In the genomic region with DNA sequence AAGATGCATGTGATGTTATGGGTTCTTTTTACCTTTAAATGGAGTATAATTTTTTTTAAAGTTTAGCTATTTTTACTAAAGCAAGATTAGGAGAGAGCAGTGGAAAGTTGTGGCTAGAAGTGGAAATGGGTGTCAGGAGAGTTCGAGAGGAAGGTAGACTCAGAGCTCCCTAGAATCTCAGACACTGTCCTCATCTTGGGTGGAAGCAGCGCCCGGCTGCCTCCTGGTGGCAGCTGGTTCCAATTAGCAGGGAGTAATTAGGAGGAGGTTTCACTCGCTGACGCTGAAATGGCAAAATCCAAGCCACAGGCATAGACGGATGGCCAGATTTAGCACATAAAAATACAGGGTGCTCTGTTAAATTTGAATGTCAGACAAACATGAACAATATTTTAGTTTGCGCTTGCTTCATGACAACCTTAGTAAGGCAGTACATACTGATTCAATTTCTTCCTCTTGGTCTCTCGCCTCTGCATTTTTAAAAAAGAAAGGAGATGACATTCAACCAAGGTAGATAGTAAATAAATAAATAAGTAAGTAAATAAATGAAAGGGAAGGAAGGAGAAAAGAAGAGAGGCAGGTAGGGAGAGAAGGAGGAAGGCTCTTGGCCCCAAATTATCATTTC, we compare ENCODE assay signal across 9 cellular contexts. TPM values are rescaled to one million over a fixed set of nuclear protein-coding genes. Genes with fewer than 3 reads are reported as not detected.
DNase-seq lines count a peak whose midpoint lies in the region; ATAC-seq, FAIRE-seq and TF ChIP-seq lines count a peak whose summit lies in the region.
"Had no signal": no experiment of that assay in that cellular context is flagged by ENCODE, and none has a peak within 500 bp of the region (broad histone marks: within the 10 kb centered on the region; RNA-seq: fewer than 3 reads in every experiment).

No MANE protein-coding gene starts in this region.

- no peak overlapping the region for H3K9ac ChIP-seq in neuronal stem cell (ENCODE audit: low read depth, low read length, poor library complexity)

- H3K27me3 Mint-ChIP-seq in activated CD8-positive, alpha-beta T cell treated with anti-CD3 and anti-CD28 coated beads, Interleukin-2, amount 10 ng/mL, durations not matched to agents 7 days and 5 days (ENCODE audit: low read depth): peaks cover 33% of the 10 kb centered on the region

- peak; percentile 81 for TF ChIP-seq CTCF in fibroblast of the aortic adventitia (IDR thresholded peaks at IDR 0.05; ENCODE audit: insufficient read depth, low read length)

- no peak overlapping the region for H3K4me3 Mint-ChIP-seq in activated CD8-positive, alpha-beta T cell treated with anti-CD3 and anti-CD28 coated beads, Interleukin-2, amount 10 ng/mL, durations not matched to agents 7 days and 5 days

- no peak overlapping the region for H2BK5ac ChIP-seq in neuronal stem cell (ENCODE audit: low read length)

- H2BK15ac ChIP-seq in neuronal stem cell (ENCODE audit: low read length): no peak overlapping the region

- H3K27me3 ChIP-seq in neuronal stem cell (ENCODE audit: control insufficient read depth in 3 of 3, insufficient read depth in 3 of 3, low read depth in 1 of 3, low read length in 3 of 3) (peaks cover 0 to 20% (median 0%) of the 10 kb centered on the region in 3 experiments), aorta (ENCODE audit: control insufficient read depth in 1 of 2, insufficient read depth in 2 of 2, low read length in 1 of 2) (no peaks in the 10 kb centered on the region)

- WGBS in neuronal stem cell (ENCODE audit: extremely low coverage in 2 of 2, insufficient read length in 2 of 2, insufficient replicate concordance in 1 of 2), 2 donors: no CpG with 5 or more reads among the region's 8 CpGs
- 7 to 8% methylated on average over 8 of the region's 8 CpGs for WGBS in aorta, 2 donors

- H3K4me3 ChIP-seq in fibroblast of the aortic adventitia (ENCODE audit: low read depth, low read length) (peak overlapping the region; percentile 29), neuronal stem cell (ENCODE audit: low read length in 2 of 2) (peak overlapping the region in 1 of 2 donors; percentile 22), aorta (ENCODE audit: low read length in 2 of 2) (no peak overlapping the region)

- H3K14ac ChIP-seq in neuronal stem cell (ENCODE audit: low read length): no peak overlapping the region

- H3K27ac ChIP-seq in neuronal stem cell (replicated peaks; ENCODE audit: low read length): no peak overlapping the region
- H3K27ac ChIP-seq in aorta (ENCODE audit: low read depth in 1 of 2, low read length in 2 of 2): no peak overlapping the region

- no peak overlapping the region for H2BK12ac ChIP-seq in neuronal stem cell (ENCODE audit: low read length)

- peak overlapping the region; percentile 83 for H2AFZ ChIP-seq in neuronal stem cell (ENCODE audit: low read length)

- no peak overlapping the region for H4K91ac ChIP-seq in neuronal stem cell (ENCODE audit: low read depth, low read length, poor library complexity)

- no peaks in the 10 kb centered on the region for H3K79me1 ChIP-seq in neuronal stem cell (ENCODE audit: low read depth, low read length)

- no peak overlapping the region for H4K8ac ChIP-seq in neuronal stem cell (ENCODE audit: low read depth, low read length)

- H3K23ac ChIP-seq in neuronal stem cell (ENCODE audit: low read depth, low read length, poor library complexity): no peak overlapping the region

- no peak overlapping the region for H2BK120ac ChIP-seq in neuronal stem cell (ENCODE audit: low read depth, low read length)

- CTCF ChIA-PET in activated CD8-positive, alpha-beta T cell treated with anti-CD3 and anti-CD28 coated beads, Interleukin-2, amount 10 ng/mL, durations not matched to agents 7 days and 5 days (lab: Charles Lee): interaction anchor here (0.8 to 1.5 kb wide), 6 partner anchors 25 to 263 kb away, joined by 3 to 6 read pairs (median 4); no protein-coding TSS in a partner anchor

- peak; percentile 76 for DNase-seq in DMS53 (lab: John Stamatoyannopoulos, UW)
- peak; percentile 33 for DNase-seq in H54 (ENCODE audit: insufficient read length, low spot score)
- peak; percentile 21 for DNase-seq in NCI-H2227 treated with DMSO at 0.1 percent for 48 hours (lab: John Stamatoyannopoulos, UW)
- DNase-seq in activated CD8-positive, alpha-beta T cell treated with anti-CD3 and anti-CD28 coated beads, Interleukin-2, amount 10 ng/mL, durations not matched to agents 7 days and 5 days: peak; percentile 26
- peak; percentile 78 for DNase-seq in fibroblast of the aortic adventitia (ENCODE audit: low read depth)
- DNase-seq in neuronal stem cell (ENCODE audit: low spot score): peak; percentile 59
- peak; percentile 72 to 89 for DNase-seq in aorta

- FAIRE-seq in H54 (lab: Jason Lieb, UNC): peak; percentile 83

- no peak overlapping the region for H3K18ac ChIP-seq in neuronal stem cell (ENCODE audit: low read length)

- H3K36me3 Mint-ChIP-seq in activated CD8-positive, alpha-beta T cell treated with anti-CD3 and anti-CD28 coated beads, Interleukin-2, amount 10 ng/mL, durations not matched to agents 7 days and 5 days (ENCODE audit: low read depth): no peaks in the 10 kb centered on the region

- TF ChIP-seq POLR2A in H54 (IDR thresholded peaks at IDR 0.05; ENCODE audit: low read depth, low read length): no peak

- no peaks in the 10 kb centered on the region for H3K4me1 Mint-ChIP-seq in activated CD8-positive, alpha-beta T cell treated with anti-CD3 and anti-CD28 coated beads, Interleukin-2, amount 10 ng/mL, durations not matched to agents 7 days and 5 days (ENCODE audit: low read depth)

- H3K9me3 ChIP-seq in neuronal stem cell (replicated peaks in 1 of 2; ENCODE audit: control insufficient read depth in 2 of 2, insufficient read depth in 1 of 2, low read depth in 1 of 2, low read length in 2 of 2): peaks cover 0 to 3% of the 10 kb centered on the region in 2 donors
- no peaks in the 10 kb centered on the region for H3K9me3 ChIP-seq in aorta (ENCODE audit: control insufficient read depth, low read length)

- no peak overlapping the region for H3K27ac Mint-ChIP-seq in activated CD8-positive, alpha-beta T cell treated with anti-CD3 and anti-CD28 coated beads, Interleukin-2, amount 10 ng/mL, durations not matched to agents 7 days and 5 days

- H3K4ac ChIP-seq in neuronal stem cell (ENCODE audit: low read length): no peak overlapping the region

- no peak for ATAC-seq in activated CD8-positive, alpha-beta T cell treated with anti-CD3 and anti-CD28 coated beads, Interleukin-2, amount 10 ng/mL, durations not matched to agents 7 days and 5 days
- ATAC-seq in aorta (ENCODE audit: low FRiP score) (peak; percentile 88), GM18873 (IDR thresholded peaks at IDR 0.05; ENCODE audit: low FRiP score, unreplicated experiment) (no peak)

- no peaks in the 10 kb centered on the region for H3K36me3 ChIP-seq in neuronal stem cell (replicated peaks in 1 of 2; ENCODE audit: control insufficient read depth in 2 of 2, insufficient read depth in 2 of 2, low read length in 2 of 2)
- no peaks in the 10 kb centered on the region for H3K36me3 ChIP-seq in aorta (ENCODE audit: control insufficient read depth in 1 of 2, insufficient read depth in 2 of 2, low read length in 1 of 2)

- intact Hi-C loops in aorta (cut with DNase I): loop anchor here (2.0 to 5.0 kb wide), 2 partner anchors 113 to 264 kb away; partner anchors contain the start of gene FRA10AC1 (in 1 of the 2)

- no peaks in the 10 kb centered on the region for H3K9me3 Mint-ChIP-seq in activated CD8-positive, alpha-beta T cell treated with anti-CD3 and anti-CD28 coated beads, Interleukin-2, amount 10 ng/mL, durations not matched to agents 7 days and 5 days (ENCODE audit: insufficient read depth)

- peaks cover 3 to 8% of the 10 kb centered on the region in 2 donors for H3K4me1 ChIP-seq in neuronal stem cell (ENCODE audit: control insufficient read depth in 2 of 2, insufficient read depth in 1 of 2, low read depth in 1 of 2, low read length in 2 of 2)
- H3K4me1 ChIP-seq in aorta (ENCODE audit: control insufficient read depth in 1 of 2, insufficient read depth in 2 of 2, low read length in 2 of 2): no peaks in the 10 kb centered on the region

- H3K4me2 ChIP-seq in neuronal stem cell (ENCODE audit: insufficient read depth, low read length, poor library complexity, severe bottlenecking): no peak overlapping the region

- POLR2A ChIA-PET in activated CD8-positive, alpha-beta T cell treated with anti-CD3 and anti-CD28 coated beads, Interleukin-2, amount 10 ng/mL, durations not matched to agents 7 days and 5 days (lab: Charles Lee): no interaction called here

- no peak overlapping the region for H2AK5ac ChIP-seq in neuronal stem cell (ENCODE audit: low read depth, low read length)

RNA-seq across cellular contexts. Expression of gene LGI1, which starts 58.5 kb away (rescaled TPM):
- total RNA-seq in activated CD8-positive, alpha-beta T cell treated with anti-CD3 and anti-CD28 coated beads, Interleukin-2, amount 10 ng/mL, durations not matched to agents 7 days and 5 days: not detected
- total RNA-seq in fibroblast of the aortic adventitia (ENCODE audit: low replicate concordance): 0.16 and 0.18 TPM in 2 replicates
- polyA plus RNA-seq in neuronal stem cell (2013, experiment 1 of 2): 10.8 TPM
- polyA plus RNA-seq in neuronal stem cell (2013, experiment 2 of 2): 9.5 TPM
- total RNA-seq in aorta: 1 to 10 TPM; 1.8 to 5.1 TPM
- polyA plus RNA-seq in aorta: 1 to 10 TPM in 1 of 2 donors, under 1 TPM in 1; 0.97 to 1.4 TPM
- total RNA-seq: T-helper 2 cell treated with Interferon-gamma antibody and Interleukin-4, amounts not matched to agents 100 ng/mL and 5 ng/mL, for 36 hours had no signal

Comparison
In these comparisons a context has a peak if more than half of its experiments do, and no peak if none do; other contexts are left out.
1. DNase-seq: peak in every context shown above with its lines; median percentile 80 in aorta; 78 in fibroblast of the aortic adventitia; 76 in DMS53; 59 in neuronal stem cell; 33 in H54; 26 in activated CD8-positive, alpha-beta T cell treated with anti-CD3 and anti-CD28 coated beads, Interleukin-2, amount 10 ng/mL, durations not matched to agents 7 days and 5 days; 21 in NCI-H2227 treated with DMSO at 0.1 percent for 48 hours.